ENCODE assay signal across 28 cellular contexts in genomic region chrX:148665001-148665400, GRCh38.
"Had no signal": no experiment of that assay in that cellular context is flagged by ENCODE, and none has a peak within 500 bp of the region (broad histone marks: within the 10 kb centered on the region; RNA-seq: fewer than 3 reads in every experiment).

No MANE protein-coding gene starts in this region.

- H3K4me3 ChIP-seq: ascending aorta, breast epithelium, cardiac muscle cell, colonic mucosa, esophagus squamous epithelium, gastroesophageal sphincter, heart right ventricle had no signal

- ATAC-seq: activated naive CD4-positive, alpha-beta T cell treated with anti-CD3 and anti-CD28 coated beads, Interleukin-2, amount 50 U/mL, for 72 hours; activated T-cell treated with anti-CD3 and anti-CD28 coated beads, Interleukin-2, amount 50 U/mL, for 72 hours; gastroesophageal sphincter; heart right ventricle; WTC11 had no signal

- H3K4me3 Mint-ChIP-seq: activated CD4-positive, alpha-beta memory T cell treated with anti-CD3 and anti-CD28 coated beads, Interleukin-2, amount 10 ng/mL, durations not matched to agents 7 days and 5 days; activated CD4-positive, alpha-beta T cell treated with anti-CD3 and anti-CD28 coated beads, Interleukin-2, amount 10 ng/mL, durations not matched to agents 7 days and 5 days; activated naive CD4-positive, alpha-beta T cell treated with anti-CD3 and anti-CD28 coated beads for 36 hours; activated naive CD8-positive, alpha-beta T cell treated with anti-CD3 and anti-CD28 coated beads, Interleukin-2, amount 10 ng/mL, durations not matched to agents 7 days and 5 days; activated T-cell treated with anti-CD3 and anti-CD28 coated beads, Interleukin-2, amount 50 U/mL, for 24 hours; activated T-cell treated with anti-CD3 and anti-CD28 coated beads, Interleukin-2, amount 50 U/mL, for 72 hours; brain; WTC11 had no signal

- H3K27ac Mint-ChIP-seq: activated CD4-positive, alpha-beta memory T cell treated with anti-CD3 and anti-CD28 coated beads, Interleukin-2, amount 10 ng/mL, durations not matched to agents 7 days and 5 days; activated CD4-positive, alpha-beta T cell treated with anti-CD3 and anti-CD28 coated beads, Interleukin-2, amount 10 ng/mL, durations not matched to agents 7 days and 5 days; activated naive CD4-positive, alpha-beta T cell treated with anti-CD3 and anti-CD28 coated beads for 36 hours; activated naive CD4-positive, alpha-beta T cell treated with anti-CD3 and anti-CD28 coated beads, Interleukin-2, amount 50 U/mL, for 72 hours; activated naive CD8-positive, alpha-beta T cell treated with anti-CD3 and anti-CD28 coated beads, Interleukin-2, amount 10 ng/mL, durations not matched to agents 7 days and 5 days; activated T-cell treated with anti-CD3 and anti-CD28 coated beads, Interleukin-2, amount 50 U/mL, for 24 hours; activated T-cell treated with anti-CD3 and anti-CD28 coated beads, Interleukin-2, amount 50 U/mL, for 72 hours; WTC11 had no signal

- H3K4me1 ChIP-seq: ascending aorta, breast epithelium, colonic mucosa, esophagus squamous epithelium, gastroesophageal sphincter, heart right ventricle had no signal

- H3K36me3 ChIP-seq: ascending aorta, breast epithelium, cardiac muscle cell, colonic mucosa, esophagus squamous epithelium, gastroesophageal sphincter, heart right ventricle had no signal

- H3K9me3 ChIP-seq: colonic mucosa had no signal

- H3K27me3 ChIP-seq: ascending aorta, cardiac muscle cell, colonic mucosa, esophagus squamous epithelium, gastroesophageal sphincter, heart right ventricle had no signal

- H3K27ac ChIP-seq: ascending aorta, breast epithelium, cardiac muscle cell, colonic mucosa, epithelial cell of prostate, esophagus squamous epithelium, gastroesophageal sphincter, heart right ventricle, VCaP had no signal

- H3K4me1 Mint-ChIP-seq: activated CD4-positive, alpha-beta memory T cell treated with anti-CD3 and anti-CD28 coated beads, Interleukin-2, amount 10 ng/mL, durations not matched to agents 7 days and 5 days; activated CD4-positive, alpha-beta T cell treated with anti-CD3 and anti-CD28 coated beads, Interleukin-2, amount 10 ng/mL, durations not matched to agents 7 days and 5 days; activated naive CD8-positive, alpha-beta T cell treated with anti-CD3 and anti-CD28 coated beads, Interleukin-2, amount 10 ng/mL, durations not matched to agents 7 days and 5 days; WTC11 had no signal

- DNase-seq: activated CD4-positive, alpha-beta memory T cell treated with anti-CD3 and anti-CD28 coated beads, Interleukin-2, amount 10 ng/mL, durations not matched to agents 7 days and 5 days; activated CD4-positive, alpha-beta T cell treated with anti-CD3 and anti-CD28 coated beads for 1 hour; activated CD4-positive, alpha-beta T cell treated with anti-CD3 and anti-CD28 coated beads for 4 hours; activated CD4-positive, alpha-beta T cell treated with anti-CD3 and anti-CD28 coated beads, Interleukin-2, amount 10 ng/mL, durations not matched to agents 7 days and 5 days; activated CD4-positive, alpha-beta T cell treated with anti-CD3 and anti-CD28 coated beads, Interleukin-2, amount 50 U/mL, for 4 hours; activated CD8-positive, alpha-beta memory T cell treated with anti-CD3 and anti-CD28 coated beads, Interleukin-2, amount 50 U/mL, for 48 hours; activated gamma-delta T cell treated with Interleukin-2 at 50 U/mL for 16 hours; activated naive CD4-positive, alpha-beta T cell treated with anti-CD3 and anti-CD28 coated beads for 36 hours; activated naive CD8-positive, alpha-beta T cell treated with anti-CD3 and anti-CD28 coated beads, Interleukin-2, amount 10 ng/mL, durations not matched to agents 7 days and 5 days; activated T-cell treated with anti-CD3 and anti-CD28 coated beads for 4 hours; activated T-cell treated with anti-CD3 and anti-CD28 coated beads, Interleukin-2, amount 50 U/mL, for 24 hours; activated T-cell treated with anti-CD3 and anti-CD28 coated beads, Interleukin-2, amount 50 U/mL, for 72 hours; central memory CD4-positive, alpha-beta T cell; colonic mucosa; effector CD8-positive, alpha-beta T cell; esophagus squamous epithelium; foreskin melanocyte; heart right ventricle; T-helper 2 cell had no signal

- H3K36me3 Mint-ChIP-seq: activated naive CD8-positive, alpha-beta T cell treated with anti-CD3 and anti-CD28 coated beads, Interleukin-2, amount 10 ng/mL, durations not matched to agents 7 days and 5 days had no signal

- H3K27me3 Mint-ChIP-seq: activated CD4-positive, alpha-beta memory T cell treated with anti-CD3 and anti-CD28 coated beads, Interleukin-2, amount 10 ng/mL, durations not matched to agents 7 days and 5 days; activated CD4-positive, alpha-beta T cell treated with anti-CD3 and anti-CD28 coated beads, Interleukin-2, amount 10 ng/mL, durations not matched to agents 7 days and 5 days; activated naive CD8-positive, alpha-beta T cell treated with anti-CD3 and anti-CD28 coated beads, Interleukin-2, amount 10 ng/mL, durations not matched to agents 7 days and 5 days had no signal
